ENCODE assay signal across 8 cellular contexts in the genomic region with DNA sequence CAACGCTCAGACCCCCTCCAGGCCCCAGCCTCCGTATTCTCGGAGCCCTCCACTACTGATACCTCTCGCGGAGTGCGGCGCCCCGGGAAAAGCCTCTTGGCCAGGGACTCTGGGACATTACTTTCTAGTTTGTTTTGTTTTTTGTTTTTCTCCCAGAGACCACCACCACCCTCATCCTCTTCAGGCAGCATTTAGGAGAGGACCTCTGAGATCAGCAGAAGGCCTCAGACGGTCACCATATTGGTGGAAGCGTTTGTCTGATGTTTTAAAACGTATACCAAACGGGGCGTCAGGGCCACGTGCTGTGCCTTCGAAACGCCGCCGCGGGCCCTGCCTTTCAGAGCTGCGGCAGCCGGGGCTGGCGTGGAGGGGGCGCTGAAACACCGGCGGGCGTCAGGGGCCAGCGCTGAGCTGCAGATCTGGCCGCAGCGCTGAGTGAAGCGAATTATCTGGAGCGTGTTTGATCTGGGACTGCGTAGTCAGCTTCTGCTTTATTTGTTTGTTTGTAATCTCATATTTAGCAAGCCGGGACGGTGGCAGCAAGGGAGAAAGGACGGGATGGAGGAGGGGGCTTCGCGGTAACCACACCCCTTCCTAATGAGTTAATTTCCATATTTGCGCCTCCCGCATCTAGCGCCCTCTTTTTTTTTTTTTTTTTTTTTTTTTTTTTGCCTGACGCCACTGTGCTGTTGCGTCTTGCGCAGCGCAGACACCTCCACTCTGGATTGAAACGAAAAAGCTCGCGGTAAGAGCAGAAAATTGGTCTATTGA. TPM values are rescaled to one million over a fixed set of nuclear protein-coding genes. Genes with fewer than 3 reads are reported as not detected.
DNase-seq lines count a peak whose midpoint lies in the region; ATAC-seq and TF ChIP-seq lines count a peak whose summit lies in the region.

No MANE protein-coding gene starts in this region.

- H3K4me1 ChIP-seq in iPS DF 6.9 (ENCODE audit: control insufficient read depth, insufficient read depth, low read length) (peaks cover 11% of the 10 kb centered on the region), smooth muscle cell (ENCODE audit: low read depth) (peaks cover 67% of the 10 kb centered on the region), body of pancreas (peaks cover 12% of the 10 kb centered on the region)

- H3K27ac ChIP-seq in iPS DF 6.9 (ENCODE audit: low read length) (no peak overlapping the region), smooth muscle cell (ENCODE audit: low read depth) (no peak overlapping the region), body of pancreas (no peak overlapping the region)

- no CpG with 5 or more reads among the region's 47 CpGs for WGBS in iPS DF 6.9 (ENCODE audit: insufficient coverage, insufficient read length)
- 4% methylated on average over 47 of the region's 47 CpGs for WGBS in smooth muscle cell (ENCODE audit: low lambda C conversion rate)
- 6 to 9% methylated on average over 42 to 47 of the region's 47 CpGs for WGBS in body of pancreas, 2 donors

- H3K79me2 ChIP-seq in smooth muscle cell (ENCODE audit: low read depth): no peaks in the 10 kb centered on the region

- intact Hi-C loops in body of pancreas (cut with DNase I): no loop called here

- H3K4me3 ChIP-seq in WI38 (ENCODE audit: low read depth, low read length) (peak overlapping the region; percentile 55), iPS DF 6.9 (ENCODE audit: low read length) (peak overlapping the region; percentile 41; the same call in 1 of the 2 replicates), smooth muscle cell (peak overlapping the region; percentile 44), body of pancreas (no peak overlapping the region)

- H3K9me3 ChIP-seq in iPS DF 6.9 (ENCODE audit: control insufficient read depth, insufficient read depth, low read length) (no peaks in the 10 kb centered on the region), smooth muscle cell (replicated peaks; ENCODE audit: low read depth) (no peaks in the 10 kb centered on the region), body of pancreas (no peaks in the 10 kb centered on the region)

- ATAC-seq in body of pancreas: no peak
- ATAC-seq in GM18858 (IDR thresholded peaks at IDR 0.05; ENCODE audit: unreplicated experiment): no peak

- H3K27me3 ChIP-seq in iPS DF 6.9 (ENCODE audit: control insufficient read depth, insufficient read depth, low read length): peaks cover 10% of the 10 kb centered on the region
- peaks cover 100% of the 10 kb centered on the region for H3K27me3 ChIP-seq in smooth muscle cell (ENCODE audit: low read depth)
- peaks cover 6 to 59% of the 10 kb centered on the region in 2 donors for H3K27me3 ChIP-seq in body of pancreas

- H4K20me1 ChIP-seq in smooth muscle cell (ENCODE audit: low read depth): no peaks in the 10 kb centered on the region

- no peak for TF ChIP-seq POLR2A in body of pancreas (IDR thresholded peaks at IDR 0.05)

- TF ChIP-seq CTCF in WI38 (IDR thresholded peaks at IDR 0.05; ENCODE audit: low read depth, low read length) (no peak), smooth muscle cell (IDR thresholded peaks at IDR 0.05; ENCODE audit: borderline replicate concordance, insufficient read depth, poor library complexity, severe bottlenecking) (no peak), body of pancreas (IDR thresholded peaks at IDR 0.05) (no peak)

- peak; percentile 32 for DNase-seq in NCI-H2227 (lab: John Stamatoyannopoulos, UW; ENCODE audit: unreplicated experiment)
- no peak for DNase-seq in NCI-H2227 treated with DMSO at 0.1 percent for 48 hours (lab: John Stamatoyannopoulos, UW)
- DNase-seq in iPS DF 6.9 (ENCODE audit: low read depth, low spot score): no peak
- DNase-seq in smooth muscle cell (lab: John Stamatoyannopoulos, UW; ENCODE audit: unreplicated experiment): no peak
- no peak for DNase-seq in body of pancreas
- no peak for DNase-seq in stimulated activated CD4-positive, alpha-beta T cell treated with anti-CD3 and anti-CD28 coated beads, Interleukin-15, amount 100 ng/mL, for 24 hours

- H3K36me3 ChIP-seq in iPS DF 6.9 (ENCODE audit: control insufficient read depth, insufficient read depth, low read length) (no peaks in the 10 kb centered on the region), smooth muscle cell (ENCODE audit: low read depth) (no peaks in the 10 kb centered on the region), body of pancreas (replicated peaks in 1 of 2; ENCODE audit: insufficient read depth in 1 of 2, low read depth in 2 of 2) (no peaks in the 10 kb centered on the region)

- no peak overlapping the region for H2AFZ ChIP-seq in smooth muscle cell (ENCODE audit: low read depth)

- H3K4me2 ChIP-seq in smooth muscle cell: peak overlapping the region; percentile 82

- H3F3A ChIP-seq in smooth muscle cell (ENCODE audit: low read depth): no peaks in the 10 kb centered on the region

- no peak overlapping the region for H3K9ac ChIP-seq in smooth muscle cell (ENCODE audit: low read depth)

RNA-seq across cellular contexts. Expression of gene SOX2, which starts 14.8 kb away (rescaled TPM):
- total RNA-seq in smooth muscle cell: not detected in 2 replicates
- not detected in 2 replicates for polyA plus RNA-seq in smooth muscle cell
- total RNA-seq in body of pancreas: 1 to 10 TPM in 1 of 2 donors, under 1 TPM in 1; 0.33 to 1.3 TPM

Comparison
In these comparisons a context has a peak if more than half of its experiments do, and no peak if none do; other contexts are left out.
1. H3K4me3 ChIP-seq: peak in WI38 (single experiment), iPS DF 6.9 (single experiment) and smooth muscle cell (single experiment); none in body of pancreas (0 of 2).